26 cellular contexts compared by ENCODE assay signal in the genomic region with DNA sequence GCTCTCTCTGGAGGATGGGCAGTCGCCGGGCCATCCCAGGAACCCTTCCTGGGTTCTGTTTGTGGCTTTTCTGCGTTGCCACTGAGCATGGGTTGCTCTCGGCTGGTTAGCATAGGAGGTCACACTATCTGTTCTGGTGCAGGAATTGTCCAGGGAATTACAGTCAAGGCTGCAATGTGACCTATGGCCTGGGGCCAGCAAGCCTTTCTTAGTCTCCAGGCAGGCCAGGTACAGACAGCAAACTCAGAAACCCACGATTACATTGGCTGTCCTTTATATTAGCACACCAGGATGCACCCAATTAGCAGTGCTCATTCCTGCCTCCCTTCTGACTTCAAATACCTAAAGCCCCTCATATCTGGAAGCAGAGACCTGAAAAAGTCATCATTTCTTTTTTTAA. TPM values are rescaled to one million over a fixed set of nuclear protein-coding genes. Genes with fewer than 3 reads are reported as not detected.
DNase-seq lines count a peak whose midpoint lies in the region; ATAC-seq lines count a peak whose summit lies in the region.
"Had no signal": no experiment of that assay in that cellular context is flagged by ENCODE, and none has a peak within 500 bp of the region (broad histone marks: within the 10 kb centered on the region; RNA-seq: fewer than 3 reads in every experiment).

No MANE protein-coding gene starts in this region.

- CTCF ChIA-PET in naive thymus-derived CD4-positive, alpha-beta T cell (lab: Charles Lee), result no interaction called here

- no peaks in the 10 kb centered on the region for H3K27me3 ChIP-seq in naive thymus-derived CD4-positive, alpha-beta T cell (ENCODE audit: control insufficient read depth in 2 of 2, insufficient read depth in 2 of 2, low read length in 2 of 2)
- no peaks in the 10 kb centered on the region for H3K27me3 ChIP-seq in right cardiac atrium (ENCODE audit: control insufficient read depth, insufficient read depth)

- intact Hi-C loops in naive thymus-derived CD4-positive, alpha-beta T cell (cut with micrococcal nuclease), result no loop called here
- intact Hi-C loops in right cardiac atrium (cut with DNase I), result no loop called here

- no peak overlapping the region for H3K4me3 ChIP-seq in naive thymus-derived CD4-positive, alpha-beta T cell (ENCODE audit: low read length)
- H3K4me3 ChIP-seq in right cardiac atrium (ENCODE audit: low read length), result no peak overlapping the region
- H3K4me3 ChIP-seq: GM12878, psoas muscle, skin epidermis, thoracic aorta had no signal

- no peaks in the 10 kb centered on the region for H3K9me3 ChIP-seq in naive thymus-derived CD4-positive, alpha-beta T cell (ENCODE audit: control insufficient read depth in 2 of 3, low read length in 3 of 3)
- H3K9me3 ChIP-seq in right cardiac atrium (ENCODE audit: control insufficient read depth, low read length), result no peaks in the 10 kb centered on the region
- H3K9me3 ChIP-seq: psoas muscle, thoracic aorta had no signal

- POLR2A ChIA-PET in naive thymus-derived CD4-positive, alpha-beta T cell (lab: Charles Lee), result interaction anchor here (2.3 to 13.5 kb wide), 2 partner anchors 15 to 55 kb away, joined by 14 to 273 read pairs; partner anchors contain the start of gene CD247

- peaks cover 0 to 8% (median 0%) of the 10 kb centered on the region in 3 experiments for H3K36me3 ChIP-seq in naive thymus-derived CD4-positive, alpha-beta T cell (ENCODE audit: control insufficient read depth in 2 of 3, insufficient read depth in 3 of 3, low read length in 3 of 3)
- H3K36me3 ChIP-seq: thoracic aorta, WERI-Rb-1 had no signal

- peak overlapping the region; percentile 79 for H3K27ac Mint-ChIP-seq in stimulated activated naive CD8-positive, alpha-beta T cell treated with anti-CD3 and anti-CD28 coated beads, Interleukin-15, Interleukin-2, amounts not matched to agents 100 ng/mL and 50 ng/mL, for 24 hours
- H3K27ac Mint-ChIP-seq in activated naive CD4-positive, alpha-beta T cell treated with anti-CD3 and anti-CD28 coated beads, Interleukin-2, amount 50 U/mL, for 72 hours, result peak overlapping the region; percentile 47 to 53
- H3K27ac Mint-ChIP-seq in naive thymus-derived CD4-positive, alpha-beta T cell, result peak overlapping the region in 8 of 9 donors; percentile 87 to 98 (median 94)
- H3K27ac Mint-ChIP-seq: memory B cell; stimulated activated memory B cell treated with anti-CD40 and anti-IgM and Interleukin-4, amounts not matched to agents 10 μg/mL and 1 μg/mL and 100 μg/mL, for 72 hours had no signal

- H3K4me1 ChIP-seq in naive thymus-derived CD4-positive, alpha-beta T cell (ENCODE audit: control insufficient read depth in 2 of 2, insufficient read depth in 2 of 2, low read length in 2 of 2), result peaks cover 0 to 86% of the 10 kb centered on the region in 2 donors
- H3K4me1 ChIP-seq in right cardiac atrium (ENCODE audit: control insufficient read depth, insufficient read depth, low read length), result no peaks in the 10 kb centered on the region
- H3K4me1 ChIP-seq: psoas muscle had no signal

- no peak for DNase-seq in stimulated activated naive CD8-positive, alpha-beta T cell treated with anti-CD3 and anti-CD28 coated beads, Interleukin-15, Interleukin-2, amounts not matched to agents 100 U/mL and 50 U/mL, for 24 hours
- no peak for DNase-seq in activated naive CD4-positive, alpha-beta T cell treated with anti-CD3 and anti-CD28 coated beads, Interleukin-2, amount 50 U/mL, for 72 hours (ENCODE audit: low spot score in 2 of 2)
- no peak for DNase-seq in naive thymus-derived CD4-positive, alpha-beta T cell
- DNase-seq in right cardiac atrium, result no peak
- DNase-seq: dermis blood vessel endothelial cell; DMS79; head of caudate nucleus; left cardiac atrium; MM.1S; naive B cell; NCI-H1436; NK-92 treated with Interleukin-12 subunit alpha and Interleukin-12 subunit beta, amount 100 ng/mL, for 24 hours; psoas muscle; stimulated activated CD4-positive, alpha-beta T cell treated with anti-CD3 and anti-CD28 coated beads, Interleukin-1b, Interleukin-23, amount 100 ng/mL, for 48 hours; WERI-Rb-1 had no signal

- peaks cover 36% of the 10 kb centered on the region for H3K36me3 Mint-ChIP-seq in stimulated activated naive CD8-positive, alpha-beta T cell treated with anti-CD3 and anti-CD28 coated beads, Interleukin-15, Interleukin-2, amounts not matched to agents 100 ng/mL and 50 ng/mL, for 24 hours (ENCODE audit: low read depth)
- peaks cover 4 to 7% of the 10 kb centered on the region in 2 donors for H3K36me3 Mint-ChIP-seq in activated naive CD4-positive, alpha-beta T cell treated with anti-CD3 and anti-CD28 coated beads, Interleukin-2, amount 50 U/mL, for 72 hours
- peaks cover 0 to 16% (median 0%) of the 10 kb centered on the region in 5 donors for H3K36me3 Mint-ChIP-seq in naive thymus-derived CD4-positive, alpha-beta T cell
- H3K36me3 Mint-ChIP-seq: memory B cell; naive B cell; stimulated activated memory B cell treated with anti-CD40 and anti-IgM and Interleukin-4, amounts not matched to agents 10 μg/mL and 1 μg/mL and 100 μg/mL, for 72 hours had no signal

- no peak overlapping the region for H3K4me3 Mint-ChIP-seq in stimulated activated naive CD8-positive, alpha-beta T cell treated with anti-CD3 and anti-CD28 coated beads, Interleukin-15, Interleukin-2, amounts not matched to agents 100 ng/mL and 50 ng/mL, for 24 hours
- H3K4me3 Mint-ChIP-seq in naive thymus-derived CD4-positive, alpha-beta T cell, result peak overlapping the region in 8 of 10 donors; percentile 7 to 81 (median 57)
- H3K4me3 Mint-ChIP-seq: activated T-helper 1 cell treated with anti-CD3 and anti-CD28 coated beads, Interleukin-12 subunit alpha, Interleukin-12 subunit beta, Interleukin-2, Interleukin-4 antibody, amounts not matched to agents 30 ng/mL and 10 ng/mL and 1 ng/mL, durations not matched to agents 14 hours and 24 hours and 36 hours; memory B cell; naive B cell; stimulated activated memory B cell treated with anti-CD40 and anti-IgM and Interleukin-4, amounts not matched to agents 10 μg/mL and 1 μg/mL and 100 μg/mL, for 72 hours had no signal

- H3K4me1 Mint-ChIP-seq in stimulated activated naive CD8-positive, alpha-beta T cell treated with anti-CD3 and anti-CD28 coated beads, Interleukin-15, Interleukin-2, amounts not matched to agents 100 ng/mL and 50 ng/mL, for 24 hours (ENCODE audit: low read depth), result peaks cover 76% of the 10 kb centered on the region
- peaks cover 36 to 99% (median 86%) of the 10 kb centered on the region in 7 donors for H3K4me1 Mint-ChIP-seq in naive thymus-derived CD4-positive, alpha-beta T cell
- H3K4me1 Mint-ChIP-seq: naive B cell; stimulated activated memory B cell treated with anti-CD40 and anti-IgM and Interleukin-4, amounts not matched to agents 10 μg/mL and 1 μg/mL and 100 μg/mL, for 72 hours had no signal

- H3K27ac ChIP-seq in naive thymus-derived CD4-positive, alpha-beta T cell (ENCODE audit: low read depth, low read length), result peak overlapping the region; percentile 100
- no peak overlapping the region for H3K27ac ChIP-seq in right cardiac atrium (ENCODE audit: low read length)
- H3K27ac ChIP-seq: psoas muscle, skin epidermis, thoracic aorta, WERI-Rb-1 had no signal

- WGBS in right cardiac atrium, result 78% methylated on average over 5 of the region's 5 CpGs

- H3K27me3 Mint-ChIP-seq in stimulated activated naive CD8-positive, alpha-beta T cell treated with anti-CD3 and anti-CD28 coated beads, Interleukin-15, Interleukin-2, amounts not matched to agents 100 ng/mL and 50 ng/mL, for 24 hours, result no peaks in the 10 kb centered on the region
- no peaks in the 10 kb centered on the region for H3K27me3 Mint-ChIP-seq in naive thymus-derived CD4-positive, alpha-beta T cell
- H3K27me3 Mint-ChIP-seq: memory B cell; stimulated activated memory B cell treated with anti-CD40 and anti-IgM and Interleukin-4, amounts not matched to agents 10 μg/mL and 1 μg/mL and 100 μg/mL, for 72 hours had no signal

- no peak for ATAC-seq in stimulated activated naive CD8-positive, alpha-beta T cell treated with anti-CD3 and anti-CD28 coated beads, Interleukin-15, Interleukin-2, amounts not matched to agents 100 U/mL and 50 U/mL, for 24 hours
- ATAC-seq in activated naive CD4-positive, alpha-beta T cell treated with anti-CD3 and anti-CD28 coated beads, Interleukin-2, amount 50 U/mL, for 72 hours, result no peak
- ATAC-seq in naive thymus-derived CD4-positive, alpha-beta T cell, result no peak
- ATAC-seq in right cardiac atrium (no peak), HG03457 (IDR thresholded peaks at IDR 0.05; ENCODE audit: unreplicated experiment) (no peak), GM18870 (IDR thresholded peaks at IDR 0.05; ENCODE audit: unreplicated experiment) (no peak)
- ATAC-seq: GM12878; left cardiac atrium; Panc1; psoas muscle; stimulated activated memory B cell treated with anti-CD40 and anti-IgM and Interleukin-4, amounts not matched to agents 10 μg/mL and 1 μg/mL and 100 μg/mL, for 72 hours had no signal

- H3K9me3 Mint-ChIP-seq in stimulated activated naive CD8-positive, alpha-beta T cell treated with anti-CD3 and anti-CD28 coated beads, Interleukin-15, Interleukin-2, amounts not matched to agents 100 ng/mL and 50 ng/mL, for 24 hours, result no peaks in the 10 kb centered on the region
- H3K9me3 Mint-ChIP-seq in activated naive CD4-positive, alpha-beta T cell treated with anti-CD3 and anti-CD28 coated beads, Interleukin-2, amount 50 U/mL, for 72 hours, result no peaks in the 10 kb centered on the region
- no peaks in the 10 kb centered on the region for H3K9me3 Mint-ChIP-seq in naive thymus-derived CD4-positive, alpha-beta T cell
- H3K9me3 Mint-ChIP-seq: activated T-helper 1 cell treated with anti-CD3 and anti-CD28 coated beads, Interleukin-12 subunit alpha, Interleukin-12 subunit beta, Interleukin-2, Interleukin-4 antibody, amounts not matched to agents 30 ng/mL and 10 ng/mL and 1 ng/mL, durations not matched to agents 14 hours and 24 hours and 36 hours; memory B cell; naive B cell; stimulated activated memory B cell treated with anti-CD40 and anti-IgM and Interleukin-4, amounts not matched to agents 10 μg/mL and 1 μg/mL and 100 μg/mL, for 72 hours had no signal

RNA-seq across cellular contexts. Expression of gene CD247, which starts 55.3 kb away (rescaled TPM):
- 100 to 1,000 TPM; 118 to 158 TPM for total RNA-seq in activated naive CD4-positive, alpha-beta T cell treated with anti-CD3 and anti-CD28 coated beads, Interleukin-2, amount 50 U/mL, for 72 hours
- total RNA-seq in naive thymus-derived CD4-positive, alpha-beta T cell, result 100 to 1,000 TPM; 246 to 476 (median 336) TPM
- 100 to 1,000 TPM; 352 to 437 TPM for polyA plus RNA-seq in naive thymus-derived CD4-positive, alpha-beta T cell
- 1 to 10 TPM in 2 of 4 donors, under 1 TPM in 2; 0.32 to 1.5 (median 0.84) TPM for total RNA-seq in right cardiac atrium
- polyA plus RNA-seq in right cardiac atrium, result 0.43 TPM
- total RNA-seq: dermis blood vessel endothelial cell, endothelial cell of umbilical vein had no signal
- polyA plus RNA-seq: endothelial cell of umbilical vein had no signal

Comparison
In these comparisons a context has a peak if more than half of its experiments do, and no peak if none do; other contexts are left out.
1. RNA of gene CD247, which starts 55.3 kb away (total RNA-seq): 246 to 476 TPM in naive thymus-derived CD4-positive, alpha-beta T cell and 118 to 158 TPM in activated naive CD4-positive, alpha-beta T cell treated with anti-CD3 and anti-CD28 coated beads, Interleukin-2, amount 50 U/mL, for 72 hours; 0.32 to 1.5 TPM in right cardiac atrium; every median in the first group is over 10 times any median in the second.
2. Peak in every context shown above with its lines, with median percentiles within 50 percentile points of each other: H3K27ac Mint-ChIP-seq.